In genomic region chr2:181844551-181845290, GRCh38 we compare ENCODE assay signal across 18 cellular contexts.
"Had no signal": no experiment of that assay in that cellular context is flagged by ENCODE, and none has a peak within 500 bp of the region (broad histone marks: within the 10 kb centered on the region; RNA-seq: fewer than 3 reads in every experiment).

No MANE protein-coding gene starts in this region.

- DNase-seq: activated B cell treated with CpG ODN at 0.5 μM for 24 hours; activated CD4-positive, alpha-beta T cell treated with anti-CD3 and anti-CD28 coated beads for 48 hours; activated CD8-positive, alpha-beta memory T cell treated with anti-CD3 and anti-CD28 coated beads, Interleukin-2, amount 50 U/mL, for 48 hours; activated gamma-delta T cell; activated T-cell treated with anti-CD3 and anti-CD28 coated beads, Interleukin-2, amount 50 U/mL, for 72 hours; effector memory CD8-positive, alpha-beta T cell; islet precursor cell; left ventricle myocardium superior; mesendoderm; psoas muscle; right lobe of liver; stimulated activated CD4-positive, alpha-beta T cell treated with anti-CD3 and anti-CD28 coated beads, Interleukin-4, amount 100 ng/mL, for 4 hours; stimulated activated CD8-positive, alpha-beta memory T cell treated with anti-CD3 and anti-CD28 coated beads, Interleukin-4, amount 100 ng/mL, for 48 hours; stimulated activated naive CD4-positive, alpha-beta T cell treated with Interleukin-2 at 50 U/mL for 16 hours had no signal

- H3K4me2 ChIP-seq: smooth muscle cell had no signal

- H3K36me3 ChIP-seq: gastroesophageal sphincter, right lobe of liver, suprapubic skin had no signal

- H3K4me1 ChIP-seq: psoas muscle had no signal

- H3K27ac ChIP-seq: gastroesophageal sphincter, psoas muscle, right lobe of liver, suprapubic skin had no signal

- ATAC-seq: activated naive CD4-positive, alpha-beta T cell treated with anti-CD3 and anti-CD28 coated beads, Interleukin-2, amount 50 U/mL, for 72 hours; activated T-cell treated with anti-CD3 and anti-CD28 coated beads, Interleukin-2, amount 50 U/mL, for 72 hours; effector memory CD8-positive, alpha-beta T cell; gastroesophageal sphincter; left ventricle myocardium superior; psoas muscle; right lobe of liver had no signal

- H3K4me3 ChIP-seq: gastroesophageal sphincter, psoas muscle, right lobe of liver, smooth muscle cell, suprapubic skin had no signal

- H3K27me3 ChIP-seq: gastroesophageal sphincter, right lobe of liver, suprapubic skin had no signal

- H3K9me3 ChIP-seq: gastroesophageal sphincter, psoas muscle, right lobe of liver, suprapubic skin had no signal
